In genomic region chr6:127069659-127070279, GRCh38 we compare ENCODE assay signal across 8 cellular contexts. TPM values are rescaled to one million over a fixed set of nuclear protein-coding genes. Genes with fewer than 3 reads are reported as not detected.
A peak's percentile ranks its signal among the peaks of the same experiment; 100 is the strongest.
DNase-seq lines count a peak whose midpoint lies in the region; ATAC-seq and TF ChIP-seq lines count a peak whose summit lies in the region.

No MANE protein-coding gene starts in this region.

- no peak overlapping the region for H3K4me3 ChIP-seq in HCT116 (replicated peaks in 1 of 2; ENCODE audit: low read depth in 1 of 2, low read length in 2 of 2)
- H3K4me3 ChIP-seq in suprapubic skin = no peak overlapping the region

- no peak overlapping the region for H3K4me2 ChIP-seq in HCT116 (ENCODE audit: low read length)

- H3K9me3 ChIP-seq in HCT116 (ENCODE audit: control insufficient read depth in 1 of 2, insufficient read depth in 1 of 2, low read depth in 1 of 2, low read length in 2 of 2) (no peaks in the 10 kb centered on the region), suprapubic skin (no peaks in the 10 kb centered on the region)

- H3K36me3 ChIP-seq in HCT116 (ENCODE audit: control insufficient read depth in 1 of 2, insufficient read depth in 2 of 2, low read length in 2 of 2) (no peaks in the 10 kb centered on the region), suprapubic skin (no peaks in the 10 kb centered on the region)

- TF ChIP-seq EP300 in suprapubic skin (IDR thresholded peaks at IDR 0.05) = no peak

- no peaks in the 10 kb centered on the region for H3K36me3 Mint-ChIP-seq in activated T-helper 1 cell treated with anti-CD3 and anti-CD28 coated beads, Interleukin-12 subunit alpha, Interleukin-12 subunit beta, Interleukin-2, Interleukin-4 antibody, amounts not matched to agents 30 ng/mL and 10 ng/mL and 1 ng/mL, durations not matched to agents 14 hours and 24 hours and 36 hours (ENCODE audit: low read depth)

- TF ChIP-seq CTCF in HCT116 (IDR thresholded peaks at IDR 0.05 in 2 of 3, conservative IDR thresholded peaks at IDR 0.05 in 1 of 3; ENCODE audit: borderline replicate concordance in 1 of 3, insufficient read depth in 1 of 3, low read depth in 2 of 3, low read length in 2 of 3) (peak; percentile 40 to 61 (median 54); a peak in 5 of 6 replicates), suprapubic skin (IDR thresholded peaks at IDR 0.05) (no peak)

- TF ChIP-seq POLR2A in HCT116 (IDR thresholded peaks at IDR 0.05; ENCODE audit: borderline replicate concordance, extremely low read depth, insufficient read depth, insufficient read length) (no peak), suprapubic skin (IDR thresholded peaks at IDR 0.05) (no peak)

- H3K9me3 Mint-ChIP-seq in activated T-helper 1 cell treated with anti-CD3 and anti-CD28 coated beads, Interleukin-12 subunit alpha, Interleukin-12 subunit beta, Interleukin-2, Interleukin-4 antibody, amounts not matched to agents 30 ng/mL and 10 ng/mL and 1 ng/mL, durations not matched to agents 14 hours and 24 hours and 36 hours = no peaks in the 10 kb centered on the region

- no peak overlapping the region for H2AFZ ChIP-seq in HCT116 (ENCODE audit: low read depth, low read length, poor library complexity, severe bottlenecking)

- no peaks in the 10 kb centered on the region for H3K4me1 ChIP-seq in HCT116 (ENCODE audit: control insufficient read depth in 1 of 2, insufficient read depth in 2 of 2, low read length in 2 of 2)
- no peaks in the 10 kb centered on the region for H3K4me1 ChIP-seq in suprapubic skin

- H3K9ac ChIP-seq in HCT116 (ENCODE audit: low read length) = no peak overlapping the region

- H3K27ac ChIP-seq in HCT116 (ENCODE audit: low read depth, low read length) = no peak overlapping the region
- no peak overlapping the region for H3K27ac ChIP-seq in suprapubic skin

- no peak overlapping the region for H3K27ac Mint-ChIP-seq in activated T-helper 1 cell treated with anti-CD3 and anti-CD28 coated beads, Interleukin-12 subunit alpha, Interleukin-12 subunit beta, Interleukin-2, Interleukin-4 antibody, amounts not matched to agents 30 ng/mL and 10 ng/mL and 1 ng/mL, durations not matched to agents 14 hours and 24 hours and 36 hours

- POLR2A ChIA-PET in HCT116 (lab: Charles Lee) = no interaction called here

- no peaks in the 10 kb centered on the region for H4K20me1 ChIP-seq in HCT116 (ENCODE audit: insufficient read depth)

- no peak overlapping the region for H3K4me3 Mint-ChIP-seq in activated T-helper 1 cell treated with anti-CD3 and anti-CD28 coated beads, Interleukin-12 subunit alpha, Interleukin-12 subunit beta, Interleukin-2, Interleukin-4 antibody, amounts not matched to agents 30 ng/mL and 10 ng/mL and 1 ng/mL, durations not matched to agents 14 hours and 24 hours and 36 hours

- no peaks in the 10 kb centered on the region for H3K4me1 Mint-ChIP-seq in activated T-helper 1 cell treated with anti-CD3 and anti-CD28 coated beads, Interleukin-12 subunit alpha, Interleukin-12 subunit beta, Interleukin-2, Interleukin-4 antibody, amounts not matched to agents 30 ng/mL and 10 ng/mL and 1 ng/mL, durations not matched to agents 14 hours and 24 hours and 36 hours (ENCODE audit: low read depth)

- H3K27me3 ChIP-seq in HCT116 (ENCODE audit: insufficient read depth, low read length) (no peaks in the 10 kb centered on the region), suprapubic skin (no peaks in the 10 kb centered on the region)

- peak; percentile 5 for DNase-seq in NCI-H2171 treated with DMSO at 0.1 percent for 48 hours (lab: John Stamatoyannopoulos, UW)
- DNase-seq in NCI-H2171 (lab: John Stamatoyannopoulos, UW) = no peak
- DNase-seq in HCT116 (ENCODE audit: low read depth, low spot score) = peak; percentile 36
- DNase-seq in NCI-H748 (lab: John Stamatoyannopoulos, UW; ENCODE audit: unreplicated experiment) = peak; percentile 6
- peak; percentile 65 for DNase-seq in fibroblast of peridontal ligament (ENCODE audit: extremely low read depth)
- DNase-seq in superior temporal gyrus (ENCODE audit: extremely low spot score) = peak; percentile 20
- no peak for DNase-seq in activated T-helper 1 cell treated with anti-CD3 and anti-CD28 coated beads, Interleukin-12 subunit alpha, Interleukin-12 subunit beta, Interleukin-2, Interleukin-4 antibody, amounts not matched to agents 30 ng/mL and 10 ng/mL and 1 ng/mL, durations not matched to agents 14 hours and 24 hours and 36 hours (ENCODE audit: low spot score)
- no peak for DNase-seq in suprapubic skin (ENCODE audit: low spot score in 2 of 2)

- intact Hi-C loops in HCT116 (cut with micrococcal nuclease) = loop anchor here (5.0 kb wide), 1 partner anchor 267 kb away; no protein-coding TSS in a partner anchor
- intact Hi-C loops in activated T-helper 1 cell treated with anti-CD3 and anti-CD28 coated beads, Interleukin-12 subunit alpha, Interleukin-12 subunit beta, Interleukin-2, Interleukin-4 antibody, amounts not matched to agents 30 ng/mL and 10 ng/mL and 1 ng/mL, durations not matched to agents 14 hours and 24 hours and 36 hours (cut with micrococcal nuclease) = no loop called here

- 61% methylated on average over 3 of the region's 3 CpGs for WGBS in suprapubic skin

- peak; percentile 68 for TF ChIP-seq RAD21 in HCT116 (IDR thresholded peaks at IDR 0.05; ENCODE audit: low read depth)

- no peaks in the 10 kb centered on the region for H3K79me2 ChIP-seq in HCT116 (ENCODE audit: insufficient read depth, low read length)

- peak; percentile 95 for ATAC-seq in HCT116

- RAD21 ChIA-PET in HCT116 (lab: Charles Lee; ENCODE audit: low non-redundant PET in 1 of 2, low total read pairs in 2 of 2, uncharacterized antibody in 2 of 2, unreplicated experiment in 2 of 2) = no interaction called here

- BruUV-seq in HCT116 (replicated peaks; lab: Mats Ljungman, UMichigan) = no TSS peak

- CTCF ChIA-PET in HCT116 (lab: Charles Lee) = no interaction called here

- no peaks in the 10 kb centered on the region for H3K9me2 ChIP-seq in HCT116 (ENCODE audit: insufficient read depth)

- peaks cover 4% of the 10 kb centered on the region for H3K27me3 Mint-ChIP-seq in activated T-helper 1 cell treated with anti-CD3 and anti-CD28 coated beads, Interleukin-12 subunit alpha, Interleukin-12 subunit beta, Interleukin-2, Interleukin-4 antibody, amounts not matched to agents 30 ng/mL and 10 ng/mL and 1 ng/mL, durations not matched to agents 14 hours and 24 hours and 36 hours (ENCODE audit: insufficient read depth)

TF ChIP-seq in HCT116, 20 proteins besides CTCF, POLR2A, EP300 and RAD21:
- TF ChIP-seq ZFX (IDR thresholded peaks at IDR 0.05) (no peak), SP1 (IDR thresholded peaks at IDR 0.05; ENCODE audit: low read depth) (no peak), JUND (IDR thresholded peaks at IDR 0.05) (no peak), CEBPB (IDR thresholded peaks at IDR 0.05; ENCODE audit: low read depth) (no peak), EZH2 (IDR thresholded peaks at IDR 0.05) (no peak), ZNF274 (IDR thresholded peaks at IDR 0.05; ENCODE audit: low read depth, low read length) (no peak)

RNA-seq across cellular contexts. Expression of gene RSPO3, which starts 48.7 kb away (rescaled TPM):
- total RNA-seq in HCT116 (2021; ENCODE audit: unreplicated experiment) (not detected), suprapubic skin (1 to 10 TPM in 2 of 4 donors, under 1 TPM in 2; 0.39 to 3.2 (median 1.1) TPM)
- not detected in 2 replicates for polyA plus RNA-seq in HCT116 (2012)
- not detected in 2 replicates for total RNA-seq in activated T-helper 1 cell treated with anti-CD3 and anti-CD28 coated beads, Interleukin-12 subunit alpha, Interleukin-12 subunit beta, Interleukin-2, Interleukin-4 antibody, amounts not matched to agents 30 ng/mL and 10 ng/mL and 1 ng/mL, durations not matched to agents 14 hours and 24 hours and 36 hours

Comparison
In these comparisons a context has a peak if more than half of its experiments do, and no peak if none do; other contexts are left out.
1. DNase-seq: peak in NCI-H2171 treated with DMSO at 0.1 percent for 48 hours (single experiment), HCT116 (single experiment), NCI-H748 (single experiment), fibroblast of peridontal ligament (single experiment) and superior temporal gyrus (single experiment); none in NCI-H2171 (single experiment), activated T-helper 1 cell treated with anti-CD3 and anti-CD28 coated beads, Interleukin-12 subunit alpha, Interleukin-12 subunit beta, Interleukin-2, Interleukin-4 antibody, amounts not matched to agents 30 ng/mL and 10 ng/mL and 1 ng/mL, durations not matched to agents 14 hours and 24 hours and 36 hours (single experiment) and suprapubic skin (0 of 2).
2. CTCF ChIP-seq: peak in HCT116 (3 of 3); none in suprapubic skin (0 of 2).